In the genomic region with DNA sequence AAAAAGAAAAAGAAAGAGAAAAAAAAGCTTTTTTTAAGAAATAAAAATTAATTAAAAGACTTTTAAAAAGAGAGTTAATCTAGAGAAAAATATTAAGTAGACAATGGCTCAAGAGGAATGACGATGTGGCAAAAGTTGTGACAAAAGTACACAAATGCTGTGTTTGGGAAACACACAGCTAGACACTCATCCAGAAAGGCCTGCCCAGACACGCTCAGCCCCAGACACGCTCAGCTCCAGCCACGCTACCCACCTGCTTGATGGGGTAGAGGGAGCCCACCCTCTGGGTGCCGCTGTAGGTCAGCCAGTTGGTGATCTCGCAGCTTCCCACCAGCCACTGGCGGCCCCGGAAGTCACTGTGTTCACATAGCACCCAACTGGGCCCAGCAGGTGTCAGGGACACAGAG, we compare ENCODE assay signal across 20 cellular contexts. TPM values are rescaled to one million over a fixed set of nuclear protein-coding genes. Genes with fewer than 3 reads are reported as not detected.
DNase-seq lines count a peak whose midpoint lies in the region; ATAC-seq and TF ChIP-seq lines count a peak whose summit lies in the region.
"Had no signal": no experiment of that assay in that cellular context is flagged by ENCODE, and none has a peak within 500 bp of the region (broad histone marks: within the 10 kb centered on the region; RNA-seq: fewer than 3 reads in every experiment).

No MANE protein-coding gene starts in this region.

- no peaks in the 10 kb centered on the region for H3K9me3 ChIP-seq in WERI-Rb-1 (ENCODE audit: severe bottlenecking)

- TF ChIP-seq CTCF in WERI-Rb-1 (IDR thresholded peaks at IDR 0.05; ENCODE audit: low read depth, low read length): peak; percentile 56

- H3K4me1 Mint-ChIP-seq in stimulated activated effector memory CD8-positive, alpha-beta T cell treated with anti-CD3 and anti-CD28 coated beads, Interleukin-12 subunit alpha, Interleukin-12 subunit beta, amount 100 ng/mL, for 72 hours: peaks cover 4% of the 10 kb centered on the region
- no peaks in the 10 kb centered on the region for H3K4me1 Mint-ChIP-seq in activated CD4-positive, alpha-beta memory T cell treated with anti-CD3 and anti-CD28 coated beads for 36 hours (ENCODE audit: low read depth)

- peak overlapping the region; percentile 40 for H3K27ac Mint-ChIP-seq in stimulated activated effector memory CD8-positive, alpha-beta T cell treated with anti-CD3 and anti-CD28 coated beads, Interleukin-12 subunit alpha, Interleukin-12 subunit beta, amount 100 ng/mL, for 72 hours
- H3K27ac Mint-ChIP-seq in activated CD4-positive, alpha-beta memory T cell treated with anti-CD3 and anti-CD28 coated beads for 36 hours: no peak overlapping the region
- H3K27ac Mint-ChIP-seq: activated T-cell treated with anti-CD3 and anti-CD28 coated beads, Interleukin-2, amount 50 U/mL, for 24 hours; CD8-positive, alpha-beta T cell; T-helper 2 cell treated with Interferon-gamma antibody and Interleukin-4, amounts not matched to agents 5 μg/mL and 100 μg/mL, for 36 hours had no signal

- peaks cover 20% of the 10 kb centered on the region for H3K36me3 Mint-ChIP-seq in stimulated activated effector memory CD8-positive, alpha-beta T cell treated with anti-CD3 and anti-CD28 coated beads, Interleukin-12 subunit alpha, Interleukin-12 subunit beta, amount 100 ng/mL, for 72 hours
- H3K36me3 Mint-ChIP-seq in activated CD4-positive, alpha-beta memory T cell treated with anti-CD3 and anti-CD28 coated beads for 36 hours: peaks cover under 1% of the 10 kb centered on the region

- peak overlapping the region; percentile 73 for H3K27ac ChIP-seq in WERI-Rb-1

- no peak for ATAC-seq in stimulated activated effector memory CD8-positive, alpha-beta T cell treated with anti-CD3 and anti-CD28 coated beads, Interleukin-12 subunit alpha, Interleukin-12 subunit beta, amount 100 ng/mL, for 72 hours
- ATAC-seq: CD8-positive, alpha-beta T cell; stimulated activated naive CD8-positive, alpha-beta T cell treated with anti-CD3 and anti-CD28 coated beads, Interleukin-15, amount 100 ng/mL, for 72 hours had no signal

- no peaks in the 10 kb centered on the region for H3K9me3 Mint-ChIP-seq in stimulated activated effector memory CD8-positive, alpha-beta T cell treated with anti-CD3 and anti-CD28 coated beads, Interleukin-12 subunit alpha, Interleukin-12 subunit beta, amount 100 ng/mL, for 72 hours
- H3K9me3 Mint-ChIP-seq in activated CD4-positive, alpha-beta memory T cell treated with anti-CD3 and anti-CD28 coated beads for 36 hours: no peaks in the 10 kb centered on the region
- H3K9me3 Mint-ChIP-seq: activated T-cell treated with anti-CD3 and anti-CD28 coated beads, Interleukin-2, amount 50 U/mL, for 24 hours; CD8-positive, alpha-beta T cell; stimulated activated naive CD8-positive, alpha-beta T cell treated with anti-CD3 and anti-CD28 coated beads, Interleukin-15, amount 100 ng/mL, for 72 hours; T-helper 2 cell treated with Interferon-gamma antibody and Interleukin-4, amounts not matched to agents 5 μg/mL and 100 μg/mL, for 36 hours had no signal

- no peak overlapping the region for H3K4me3 Mint-ChIP-seq in stimulated activated effector memory CD8-positive, alpha-beta T cell treated with anti-CD3 and anti-CD28 coated beads, Interleukin-12 subunit alpha, Interleukin-12 subunit beta, amount 100 ng/mL, for 72 hours
- no peak overlapping the region for H3K4me3 Mint-ChIP-seq in activated CD4-positive, alpha-beta memory T cell treated with anti-CD3 and anti-CD28 coated beads for 36 hours
- H3K4me3 Mint-ChIP-seq: activated T-cell treated with anti-CD3 and anti-CD28 coated beads, Interleukin-2, amount 50 U/mL, for 24 hours; CD8-positive, alpha-beta T cell; stimulated activated naive CD8-positive, alpha-beta T cell treated with anti-CD3 and anti-CD28 coated beads, Interleukin-15, amount 100 ng/mL, for 72 hours; T-helper 2 cell treated with Interferon-gamma antibody and Interleukin-4, amounts not matched to agents 5 μg/mL and 100 μg/mL, for 36 hours had no signal

- no peak overlapping the region for H3K4me3 ChIP-seq in WERI-Rb-1 (ENCODE audit: low read depth, low read length)

- CTCF ChIA-PET in activated CD4-positive, alpha-beta memory T cell treated with anti-CD3 and anti-CD28 coated beads for 36 hours (lab: Charles Lee): interaction anchor here (23.7 kb wide), 1 partner anchor 48 kb away, joined by 886 read pairs; the partner anchor contains the start of gene SH3BGRL3

- POLR2A ChIA-PET in activated CD4-positive, alpha-beta memory T cell treated with anti-CD3 and anti-CD28 coated beads for 36 hours (lab: Charles Lee): no interaction called here

- DNase-seq in NCI-H748 (lab: John Stamatoyannopoulos, UW; ENCODE audit: unreplicated experiment) (peak; percentile 40), NCI-H748 treated with DMSO at 0.1 percent for 48 hours (lab: John Stamatoyannopoulos, UW) (no peak), NCI-H2196 (lab: John Stamatoyannopoulos, UW; ENCODE audit: unreplicated experiment) (peak; percentile 16), WERI-Rb-1 (peak; percentile 89), GM19240 (ENCODE audit: insufficient read length, low spot score) (no peak), NCI-H1048 (lab: John Stamatoyannopoulos, UW) (no peak)
- no peak for DNase-seq in stimulated activated effector memory CD8-positive, alpha-beta T cell treated with anti-CD3 and anti-CD28 coated beads, Interleukin-12 subunit alpha, Interleukin-12 subunit beta, amount 100 ng/mL, for 72 hours (ENCODE audit: low spot score in 2 of 2)
- no peak for DNase-seq in activated CD4-positive, alpha-beta memory T cell treated with anti-CD3 and anti-CD28 coated beads for 36 hours
- DNase-seq: activated CD4-positive, alpha-beta T cell treated with anti-CD3 and anti-CD28 coated beads for 48 hours; activated T-cell treated with anti-CD3 and anti-CD28 coated beads, Interleukin-2, amount 50 U/mL, for 24 hours; CD8-positive, alpha-beta T cell; GOT3; NCI-H187 treated with DMSO at 0.1 percent for 48 hours; stimulated activated naive CD8-positive, alpha-beta T cell treated with anti-CD3 and anti-CD28 coated beads, Interleukin-15, amount 100 ng/mL, for 72 hours had no signal

- H3K27me3 ChIP-seq in WERI-Rb-1 (ENCODE audit: insufficient read depth, low read depth, severe bottlenecking): no peaks in the 10 kb centered on the region

- intact Hi-C loops in activated CD4-positive, alpha-beta memory T cell treated with anti-CD3 and anti-CD28 coated beads for 36 hours (cut with micrococcal nuclease): no loop called here

- no peaks in the 10 kb centered on the region for H3K27me3 Mint-ChIP-seq in activated CD4-positive, alpha-beta memory T cell treated with anti-CD3 and anti-CD28 coated beads for 36 hours
- H3K27me3 Mint-ChIP-seq: activated T-cell treated with anti-CD3 and anti-CD28 coated beads, Interleukin-2, amount 50 U/mL, for 24 hours; stimulated activated naive CD8-positive, alpha-beta T cell treated with anti-CD3 and anti-CD28 coated beads, Interleukin-15, amount 100 ng/mL, for 72 hours had no signal

- H3K36me3 ChIP-seq in WERI-Rb-1: peaks cover 24% of the 10 kb centered on the region

RNA-seq across cellular contexts. Expression of gene CD52, which starts 10.2 kb away (rescaled TPM):
- 100 to 1,000 TPM; 261 to 291 TPM for total RNA-seq in activated CD4-positive, alpha-beta memory T cell treated with anti-CD3 and anti-CD28 coated beads for 36 hours
- total RNA-seq: A673, endothelial cell of umbilical vein, skeletal muscle tissue had no signal

RNA-seq across cellular contexts. Expression of gene UBXN11, which starts 21.5 kb away (rescaled TPM):
- 10 to 100 TPM; 24.5 to 26.1 TPM for total RNA-seq in activated CD4-positive, alpha-beta memory T cell treated with anti-CD3 and anti-CD28 coated beads for 36 hours

RNA-seq across cellular contexts. Expression of gene CRYBG2, which starts 26.0 kb away (rescaled TPM):
- total RNA-seq in activated CD4-positive, alpha-beta memory T cell treated with anti-CD3 and anti-CD28 coated beads for 36 hours: 1 to 10 TPM; 1.3 to 1.6 TPM
- total RNA-seq: A673, endothelial cell of umbilical vein, omental fat pad, skeletal muscle tissue had no signal

RNA-seq across cellular contexts. Expression of gene ZNF683, which starts 44.6 kb away (rescaled TPM):
- not detected for total RNA-seq in activated CD4-positive, alpha-beta memory T cell treated with anti-CD3 and anti-CD28 coated beads for 36 hours
- total RNA-seq: A673, endothelial cell of umbilical vein, mesenteric fat pad, omental fat pad, skeletal muscle tissue had no signal

RNA-seq across cellular contexts. Expression of gene SH3BGRL3, which starts 48.1 kb away (rescaled TPM):
- 100 to 1,000 TPM; 305 to 320 TPM for total RNA-seq in activated CD4-positive, alpha-beta memory T cell treated with anti-CD3 and anti-CD28 coated beads for 36 hours

Comparison
In these comparisons a context has a peak if more than half of its experiments do, and no peak if none do; other contexts are left out.
1. DNase-seq: peak in NCI-H748 (single experiment), NCI-H2196 (single experiment) and WERI-Rb-1 (single experiment); none in NCI-H748 treated with DMSO at 0.1 percent for 48 hours (single experiment), stimulated activated effector memory CD8-positive, alpha-beta T cell treated with anti-CD3 and anti-CD28 coated beads, Interleukin-12 subunit alpha, Interleukin-12 subunit beta, amount 100 ng/mL, for 72 hours (0 of 2), GM19240 (single experiment), NCI-H1048 (single experiment) and activated CD4-positive, alpha-beta memory T cell treated with anti-CD3 and anti-CD28 coated beads for 36 hours (single experiment).